8 cellular contexts compared by ENCODE assay signal in the genomic region with DNA sequence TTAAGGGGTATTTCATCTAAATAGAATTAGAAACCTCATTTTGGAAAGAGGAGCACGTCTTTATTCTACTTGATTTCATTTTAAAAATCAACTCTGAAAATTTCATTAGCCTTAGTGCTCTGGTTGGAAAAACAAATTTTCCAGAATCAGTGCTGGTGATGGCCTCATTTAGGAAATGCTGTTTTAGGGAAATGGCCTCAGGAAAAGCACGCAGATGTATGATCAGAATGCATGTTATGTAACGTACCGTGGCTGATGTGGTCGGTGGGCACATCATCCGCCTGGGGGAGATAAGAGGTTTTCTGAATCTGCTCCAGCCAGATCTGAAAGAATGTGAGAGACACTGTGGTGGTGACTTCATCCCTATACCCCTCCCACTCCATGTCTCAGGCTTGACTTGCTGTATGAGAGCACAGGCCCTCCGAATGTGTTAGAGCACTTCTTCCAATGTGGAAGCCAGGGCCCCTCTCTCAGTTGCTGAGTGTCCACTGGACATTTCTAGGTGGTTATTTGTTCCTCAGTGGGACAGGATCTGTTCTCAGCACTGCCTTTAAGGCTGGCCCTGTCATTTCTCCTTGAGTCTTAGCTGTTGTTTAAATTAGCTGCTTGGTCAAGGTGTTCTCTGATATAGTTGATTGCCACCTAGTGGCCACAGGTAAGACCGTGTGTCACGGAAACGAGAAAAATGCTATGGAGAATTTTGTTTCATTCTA.
DNase-seq lines count a peak whose midpoint lies in the region; ATAC-seq and TF ChIP-seq lines count a peak whose summit lies in the region.

No MANE protein-coding gene starts in this region.

- intact Hi-C loops in CD4-positive, alpha-beta memory T cell (cut with micrococcal nuclease), result loop anchor here (1.0 to 5.0 kb wide), 5 partner anchors 96 to 714 kb away; a partner anchor contains a TSS
- intact Hi-C loops in lower leg skin (cut with DNase I; ENCODE audit: low total_unique reads), result no loop called here

- POLR2A ChIA-PET in CD4-positive, alpha-beta memory T cell (lab: Charles Lee; ENCODE audit: partially characterized antibody), result interaction anchor here (0.6 to 1.5 kb wide), 6 partner anchors 18 to 150 kb away, joined by 3 to 14 read pairs (median 4); a partner anchor contains a TSS

- peak overlapping the region in 2 of 7 donors; percentile 3 to 72 for H3K27ac Mint-ChIP-seq in CD4-positive, alpha-beta memory T cell

- DNase-seq in CD4-positive, alpha-beta memory T cell, result peak; percentile 44 to 56 (median 53)
- DNase-seq in NCI-H82 treated with DMSO at 0.1 percent for 48 hours (lab: John Stamatoyannopoulos, UW; ENCODE audit: unreplicated experiment) (peak; percentile 22), foreskin fibroblast (peak in 1 of 2 donors; percentile 75), lower leg skin (ENCODE audit: low spot score in 2 of 2) (no peak)
- peak; percentile 36 for DNase-seq in activated T-cell treated with anti-CD3 and anti-CD28 coated beads, Interleukin-2, amount 50 U/mL, for 1 hour

- H3K27me3 ChIP-seq in CD4-positive, alpha-beta memory T cell (ENCODE audit: insufficient read depth, low read length), result no peaks in the 10 kb centered on the region
- no peaks in the 10 kb centered on the region for H3K27me3 ChIP-seq in parathyroid adenoma (ENCODE audit: control insufficient read depth, insufficient read depth, low read length)

- no peak overlapping the region for H3K9ac ChIP-seq in parathyroid adenoma

- peaks cover 16 to 34% (median 22%) of the 10 kb centered on the region in 4 donors for H3K4me1 Mint-ChIP-seq in CD4-positive, alpha-beta memory T cell

- no peak overlapping the region for H2AFZ ChIP-seq in parathyroid adenoma

- ATAC-seq in GM18870 (IDR thresholded peaks at IDR 0.05; ENCODE audit: unreplicated experiment) (peak; percentile 77), HG03196 (IDR thresholded peaks at IDR 0.05; ENCODE audit: unreplicated experiment) (peak; percentile 70)

- H3K27ac ChIP-seq in CD4-positive, alpha-beta memory T cell (ENCODE audit: low read depth, low read length), result no peak overlapping the region
- H3K27ac ChIP-seq in parathyroid adenoma, result no peak overlapping the region

- peak overlapping the region in 1 of 8 donors; percentile 16 for H3K4me3 Mint-ChIP-seq in CD4-positive, alpha-beta memory T cell

- no peaks in the 10 kb centered on the region for H3K36me3 Mint-ChIP-seq in CD4-positive, alpha-beta memory T cell

- H3K9me3 Mint-ChIP-seq in CD4-positive, alpha-beta memory T cell, result no peaks in the 10 kb centered on the region

- peaks cover 4% of the 10 kb centered on the region for H3K79me2 ChIP-seq in parathyroid adenoma

- H3K27me3 Mint-ChIP-seq in CD4-positive, alpha-beta memory T cell, result no peaks in the 10 kb centered on the region

- no peak overlapping the region for H3K4me3 ChIP-seq in CD4-positive, alpha-beta memory T cell (ENCODE audit: low read length in 2 of 2)
- H3K4me3 ChIP-seq in foreskin fibroblast (ENCODE audit: low read depth in 1 of 2, low read length in 2 of 2) (no peak overlapping the region), parathyroid adenoma (ENCODE audit: low read depth, low read length) (no peak overlapping the region), lower leg skin (ENCODE audit: low read depth, poor library complexity, severe bottlenecking) (no peak overlapping the region)

- H3K4me1 ChIP-seq in CD4-positive, alpha-beta memory T cell (ENCODE audit: insufficient read depth, low read length), result peaks cover 6% of the 10 kb centered on the region
- peaks cover 5% of the 10 kb centered on the region for H3K4me1 ChIP-seq in parathyroid adenoma

- no peaks in the 10 kb centered on the region for H3K9me3 ChIP-seq in CD4-positive, alpha-beta memory T cell (ENCODE audit: control insufficient read depth in 1 of 2, low read length in 2 of 2)
- H3K9me3 ChIP-seq in parathyroid adenoma (ENCODE audit: control insufficient read depth, low read length), result no peaks in the 10 kb centered on the region

- WGBS in lower leg skin, 2 donors, result 52 to 54% methylated on average over 10 of the region's 10 CpGs

- TF ChIP-seq POLR2A in lower leg skin (IDR thresholded peaks at IDR 0.05), result no peak

- H3K4me2 ChIP-seq in parathyroid adenoma (ENCODE audit: low read length), result no peak overlapping the region

- H3K36me3 ChIP-seq in CD4-positive, alpha-beta memory T cell (ENCODE audit: insufficient read depth, low read length), result no peaks in the 10 kb centered on the region
- H3K36me3 ChIP-seq in parathyroid adenoma (ENCODE audit: control insufficient read depth, insufficient read depth, low read length), result no peaks in the 10 kb centered on the region

- CTCF ChIA-PET in CD4-positive, alpha-beta memory T cell (lab: Charles Lee; ENCODE audit: partially characterized antibody), result interaction anchor here (0.6 to 8.1 kb wide), 32 partner anchors 9 to 890 kb away, joined by 3 to 154 read pairs (median 5); a partner anchor contains a TSS

- TF ChIP-seq CTCF in foreskin fibroblast (IDR thresholded peaks at IDR 0.05; ENCODE audit: low read depth, low read length) (peak; percentile 71), parathyroid adenoma (IDR thresholded peaks at IDR 0.05) (peak; percentile 78), lower leg skin (IDR thresholded peaks at IDR 0.05) (peak in 1 of 3 donors; percentile 34)

Comparison
In these comparisons a context has a peak if more than half of its experiments do, and no peak if none do; other contexts are left out.
1. DNase-seq: peak in CD4-positive, alpha-beta memory T cell (5 of 5), NCI-H82 treated with DMSO at 0.1 percent for 48 hours (single experiment) and activated T-cell treated with anti-CD3 and anti-CD28 coated beads, Interleukin-2, amount 50 U/mL, for 1 hour (single experiment); none in lower leg skin (0 of 2).